In genomic region chr6:110054664-110055386, GRCh38 we compare ENCODE assay signal across 1 cellular context.
TF ChIP-seq lines count a peak whose summit lies in the region.

No MANE protein-coding gene starts in this region.

TF ChIP-seq in GM23338, 12 proteins besides CTCF, POLR2A, EP300 and RAD21 (continued from another document):
- TF ChIP-seq ZNF462 (CRISPR knock-in tag; IDR thresholded peaks at IDR 0.05) (no peak), JUNB (IDR thresholded peaks at IDR 0.05; ENCODE audit: unreplicated experiment) (no peak), STAT1 (IDR thresholded peaks at IDR 0.05; ENCODE audit: unreplicated experiment) (no peak), REST (IDR thresholded peaks at IDR 0.05; ENCODE audit: unreplicated experiment) (no peak), ETS1 (IDR thresholded peaks at IDR 0.05) (no peak)
